In the genomic region with DNA sequence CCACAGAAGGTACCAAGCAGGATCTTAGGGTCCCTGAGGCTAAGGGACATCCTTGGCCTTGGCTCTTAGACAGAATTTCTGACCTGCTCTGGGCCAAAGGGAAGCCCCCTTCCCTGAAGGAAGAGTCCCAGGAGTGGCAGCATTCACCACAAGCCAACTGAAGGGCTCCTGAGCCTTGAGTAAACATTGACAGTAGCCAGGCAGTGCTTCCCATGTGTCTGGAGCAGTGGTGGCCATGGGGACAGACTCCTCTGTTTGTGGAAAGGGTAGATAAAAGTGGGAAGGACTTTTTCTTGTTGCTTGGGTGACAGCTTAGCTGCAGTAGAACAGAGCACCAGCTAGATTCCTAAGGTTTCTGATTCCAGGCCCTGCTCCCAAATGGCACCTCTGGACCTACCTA, we compare ENCODE assay signal across 14 cellular contexts.
DNase-seq lines count a peak whose midpoint lies in the region; ATAC-seq, FAIRE-seq and TF ChIP-seq lines count a peak whose summit lies in the region.
"Had no signal": no experiment of that assay in that cellular context is flagged by ENCODE, and none has a peak within 500 bp of the region (broad histone marks: within the 10 kb centered on the region; RNA-seq: fewer than 3 reads in every experiment).

No MANE protein-coding gene starts in this region.

- H3K4me1 ChIP-seq in H1 (replicated peaks in 1 of 4; ENCODE audit: control insufficient read depth in 3 of 4, insufficient read depth in 4 of 4, low read length in 3 of 4): peaks cover 0 to 5% (median 1%) of the 10 kb centered on the region in 4 experiments; a peak in 3 of 7 replicates
- peaks cover 14% of the 10 kb centered on the region for H3K4me1 ChIP-seq in upper lobe of right lung

- H3K27ac Mint-ChIP-seq in mesothelial cell of epicardium: peak overlapping the region; percentile 23
- no peak overlapping the region for H3K27ac Mint-ChIP-seq in activated CD8-positive, alpha-beta T cell treated with anti-CD3 and anti-CD28 coated beads for 36 hours

- CTCF ChIA-PET in H1 (lab: Charles Lee; ENCODE audit: partially characterized antibody): interaction anchor here (0.6 to 0.9 kb wide), 2 partner anchors 23 to 523 kb away, joined by 3 to 4 read pairs; no protein-coding TSS in a partner anchor
- CTCF ChIA-PET in activated CD8-positive, alpha-beta T cell treated with anti-CD3 and anti-CD28 coated beads for 36 hours (lab: Charles Lee): no interaction called here

- H3K36me3 Mint-ChIP-seq in mesothelial cell of epicardium: peaks cover 38% of the 10 kb centered on the region
- H3K36me3 Mint-ChIP-seq in activated CD8-positive, alpha-beta T cell treated with anti-CD3 and anti-CD28 coated beads for 36 hours (ENCODE audit: low read depth): no peaks in the 10 kb centered on the region

- ATAC-seq in upper lobe of right lung (peak; percentile 24), GM18505 (IDR thresholded peaks at IDR 0.05; ENCODE audit: unreplicated experiment) (no peak)
- ATAC-seq in activated CD8-positive, alpha-beta T cell treated with anti-CD3 and anti-CD28 coated beads for 36 hours: no peak

- no peak overlapping the region; the same call in 1 of the 2 replicates for H2AK5ac ChIP-seq in H1 (ENCODE audit: low read depth, low read length)

- H2BK120ac ChIP-seq in H1 (replicated peaks; ENCODE audit: low read depth, low read length): no peak overlapping the region

- H3K4me3 Mint-ChIP-seq in mesothelial cell of epicardium: no peak overlapping the region
- no peak overlapping the region for H3K4me3 Mint-ChIP-seq in activated CD8-positive, alpha-beta T cell treated with anti-CD3 and anti-CD28 coated beads for 36 hours

- no peak overlapping the region for H3K4ac ChIP-seq in H1 (replicated peaks; ENCODE audit: insufficient read length, low read depth, low read length)

- POLR2A ChIA-PET in H1 (lab: Charles Lee; ENCODE audit: partially characterized antibody): no interaction called here
- POLR2A ChIA-PET in activated CD8-positive, alpha-beta T cell treated with anti-CD3 and anti-CD28 coated beads for 36 hours (lab: Charles Lee): no interaction called here

- no peak overlapping the region for H3K9ac ChIP-seq in H1 (replicated peaks in 1 of 4; ENCODE audit: extremely low read depth in 1 of 4, low read depth in 3 of 4, low read length in 3 of 4)

- peaks cover 0 to 6% of the 10 kb centered on the region in 2 experiments; a peak in 1 of 4 replicates for H3K9me3 ChIP-seq in H1 (ENCODE audit: insufficient read depth in 2 of 2, low read depth in 1 of 2, low read length in 1 of 2)
- H3K9me3 ChIP-seq in upper lobe of right lung: no peaks in the 10 kb centered on the region
- H3K9me3 ChIP-seq: stomach had no signal

- H3K27me3 ChIP-seq in H1 (replicated peaks in 1 of 4; ENCODE audit: control insufficient read depth in 3 of 4, extremely low read depth in 1 of 4, insufficient read depth in 3 of 4, low read length in 3 of 4) (no peaks in the 10 kb centered on the region), upper lobe of right lung (no peaks in the 10 kb centered on the region)
- H3K27me3 ChIP-seq: cardiac muscle cell, stomach had no signal

- H3K79me1 ChIP-seq in H1 (ENCODE audit: low read depth, low read length): no peaks in the 10 kb centered on the region

- H3K4me3 ChIP-seq in H1 (ENCODE audit: extremely low read depth in 1 of 4, insufficient read depth in 2 of 4, low read depth in 3 of 4, low read length in 4 of 4) (no peak overlapping the region), upper lobe of right lung (no peak overlapping the region), lower leg skin (ENCODE audit: low read depth, poor library complexity, severe bottlenecking) (no peak overlapping the region)
- H3K4me3 ChIP-seq: cardiac muscle cell, skin epidermis, stomach had no signal

- H3K23ac ChIP-seq in H1 (ENCODE audit: insufficient read length): no peak overlapping the region

- TF ChIP-seq POLR2A in H1 (IDR thresholded peaks at IDR 0.05; ENCODE audit: control extremely low read depth in 1 of 2, low read depth in 2 of 2, low read length in 2 of 2) (no peak), GM18505 (IDR thresholded peaks at IDR 0.05; ENCODE audit: borderline replicate concordance, extremely low read depth, insufficient read depth, insufficient read length) (no peak), lower leg skin (IDR thresholded peaks at IDR 0.05) (no peak)

- H3K79me2 ChIP-seq in H1 (ENCODE audit: control insufficient read depth in 1 of 2, insufficient read depth in 2 of 2, low read length in 2 of 2): no peaks in the 10 kb centered on the region

- H3K14ac ChIP-seq in H1 (ENCODE audit: insufficient read length): no peak overlapping the region

- H3K56ac ChIP-seq in H1 (replicated peaks; ENCODE audit: insufficient read length, low read depth, low read length): no peak overlapping the region

- no peaks in the 10 kb centered on the region for H3K27me3 Mint-ChIP-seq in mesothelial cell of epicardium (ENCODE audit: low read depth)
- H3K27me3 Mint-ChIP-seq in activated CD8-positive, alpha-beta T cell treated with anti-CD3 and anti-CD28 coated beads for 36 hours: no peaks in the 10 kb centered on the region

- no peak overlapping the region for H2AFZ ChIP-seq in H1 (ENCODE audit: low read length)

- H4K20me1 ChIP-seq in H1 (replicated peaks in 1 of 2; ENCODE audit: control insufficient read depth in 1 of 2, insufficient read depth in 2 of 2, low read length in 2 of 2): no peaks in the 10 kb centered on the region

- H3K18ac ChIP-seq in H1 (ENCODE audit: extremely low read depth, low read length): no peak overlapping the region

- no peak for TF ChIP-seq RAD21 in H1 (IDR thresholded peaks at IDR 0.05 in 1 of 2, conservative IDR thresholded peaks at IDR 0.05 in 1 of 2; ENCODE audit: low read depth in 2 of 2, low read length in 2 of 2)

- no peak for FAIRE-seq in H1 (lab: Jason Lieb, UNC)
- FAIRE-seq: TTC549 had no signal

- no peaks in the 10 kb centered on the region for H3K23me2 ChIP-seq in H1 (ENCODE audit: low read depth, low read length)

- TF ChIP-seq EP300 in H1 (IDR thresholded peaks at IDR 0.05; ENCODE audit: borderline replicate concordance in 1 of 2, low read depth in 2 of 2, low read length in 2 of 2): no peak

- no peak overlapping the region for H4K91ac ChIP-seq in H1 (replicated peaks; ENCODE audit: insufficient read length, low read length)

- H3K36me3 ChIP-seq in H1 (ENCODE audit: control insufficient read depth in 2 of 4, insufficient read depth in 4 of 4, low read length in 3 of 4): no peaks in the 10 kb centered on the region
- H3K36me3 ChIP-seq in upper lobe of right lung: no peaks in the 10 kb centered on the region
- H3K36me3 ChIP-seq: cardiac muscle cell, stomach had no signal

- H3K27ac ChIP-seq in H1 (ENCODE audit: low read depth, low read length) (no peak overlapping the region), upper lobe of right lung (peak overlapping the region; percentile 1)
- H3K27ac ChIP-seq: cardiac muscle cell had no signal

- DNase-seq in SHP77 (lab: John Stamatoyannopoulos, UW): peak; percentile 10 to 28
- DNase-seq in SHP77 treated with DMSO at 0.1 percent for 48 hours (lab: John Stamatoyannopoulos, UW): no peak
- no peak for DNase-seq in H1 (ENCODE audit: low read depth in 1 of 2, low spot score in 2 of 2)
- DNase-seq in mesothelial cell of epicardium (ENCODE audit: low spot score in 2 of 2, unreplicated experiment in 2 of 2): no peak
- no peak for DNase-seq in upper lobe of right lung
- no peak for DNase-seq in lower leg skin (ENCODE audit: low spot score in 2 of 2)
- no peak for DNase-seq in activated CD8-positive, alpha-beta T cell treated with anti-CD3 and anti-CD28 coated beads for 36 hours
- DNase-seq: activated naive CD4-positive, alpha-beta T cell treated with Interleukin-2 at 50 U/mL for 16 hours; SIG-M5 had no signal

- no peak overlapping the region for H2BK15ac ChIP-seq in H1 (ENCODE audit: low read length)

- intact Hi-C loops in upper lobe of right lung (cut with DNase I) (no loop called here), lower leg skin (cut with DNase I; ENCODE audit: low total_unique reads) (no loop called here)
- intact Hi-C loops in activated CD8-positive, alpha-beta T cell treated with anti-CD3 and anti-CD28 coated beads for 36 hours (cut with micrococcal nuclease): no loop called here

- H2BK5ac ChIP-seq in H1 (ENCODE audit: low read depth, low read length): 0 out of 2 replicates have a peak overlapping the region, but pooled peaks have one; percentile 16

- H2BK12ac ChIP-seq in H1 (ENCODE audit: low read depth, low read length): no peak overlapping the region

- TF ChIP-seq CTCF in H1 (IDR thresholded peaks at IDR 0.05; ENCODE audit: control extremely low read depth in 1 of 3, insufficient read depth in 1 of 3, low read depth in 1 of 3, low read length in 3 of 3) (no peak), mesothelial cell of epicardium (IDR thresholded peaks at IDR 0.05; ENCODE audit: unreplicated experiment) (no peak), upper lobe of right lung (IDR thresholded peaks at IDR 0.05) (no peak), lower leg skin (IDR thresholded peaks at IDR 0.05) (no peak)
- no peak for TF ChIP-seq CTCF in activated CD8-positive, alpha-beta T cell treated with anti-CD3 and anti-CD28 coated beads for 36 hours (IDR thresholded peaks at IDR 0.05)

- H4K8ac ChIP-seq in H1 (ENCODE audit: extremely low read depth, insufficient read depth, low read length): no peak overlapping the region

- H4K5ac ChIP-seq in H1 (ENCODE audit: insufficient read length, low read depth, low read length): no peak overlapping the region

- H3K4me2 ChIP-seq in H1 (ENCODE audit: insufficient read depth in 1 of 2, low read depth in 2 of 2, low read length in 2 of 2): no peak overlapping the region

- H3K9me3 Mint-ChIP-seq in mesothelial cell of epicardium: peaks cover 44% of the 10 kb centered on the region
- peaks cover 5% of the 10 kb centered on the region for H3K9me3 Mint-ChIP-seq in activated CD8-positive, alpha-beta T cell treated with anti-CD3 and anti-CD28 coated beads for 36 hours

- H3K4me1 Mint-ChIP-seq in mesothelial cell of epicardium: peaks cover 13% of the 10 kb centered on the region
- no peaks in the 10 kb centered on the region for H3K4me1 Mint-ChIP-seq in activated CD8-positive, alpha-beta T cell treated with anti-CD3 and anti-CD28 coated beads for 36 hours (ENCODE audit: low read depth)

- no peak overlapping the region for H2BK20ac ChIP-seq in H1 (ENCODE audit: low read length)

TF ChIP-seq in H1, 55 proteins besides CTCF, POLR2A, EP300 and RAD21 (continues in another document):
- TF ChIP-seq EGR1 (IDR thresholded peaks at IDR 0.05; ENCODE audit: borderline replicate concordance, low read depth, low read length) (no peak), POU5F1 (IDR thresholded peaks at IDR 0.05; ENCODE audit: low read depth, low read length) (no peak), SAP30 (IDR thresholded peaks at IDR 0.05; ENCODE audit: insufficient read depth, insufficient replicate concordance, low read length) (no peak), GTF2F1 (IDR thresholded peaks at IDR 0.05; ENCODE audit: borderline replicate concordance, low read depth, low read length) (no peak), MAX (IDR thresholded peaks at IDR 0.05) (no peak), CHD1 (IDR thresholded peaks at IDR 0.05; ENCODE audit: low read depth, low read length) (no peak)

Comparison
In these comparisons a context has a peak if more than half of its experiments do, and no peak if none do; other contexts are left out.
1. DNase-seq: peak in SHP77 (2 of 2); none in SHP77 treated with DMSO at 0.1 percent for 48 hours (single experiment), H1 (0 of 2), mesothelial cell of epicardium (0 of 2), upper lobe of right lung (single experiment), lower leg skin (0 of 2) and activated CD8-positive, alpha-beta T cell treated with anti-CD3 and anti-CD28 coated beads for 36 hours (single experiment).